ENCODE assay signal across 28 cellular contexts in the genomic region with DNA sequence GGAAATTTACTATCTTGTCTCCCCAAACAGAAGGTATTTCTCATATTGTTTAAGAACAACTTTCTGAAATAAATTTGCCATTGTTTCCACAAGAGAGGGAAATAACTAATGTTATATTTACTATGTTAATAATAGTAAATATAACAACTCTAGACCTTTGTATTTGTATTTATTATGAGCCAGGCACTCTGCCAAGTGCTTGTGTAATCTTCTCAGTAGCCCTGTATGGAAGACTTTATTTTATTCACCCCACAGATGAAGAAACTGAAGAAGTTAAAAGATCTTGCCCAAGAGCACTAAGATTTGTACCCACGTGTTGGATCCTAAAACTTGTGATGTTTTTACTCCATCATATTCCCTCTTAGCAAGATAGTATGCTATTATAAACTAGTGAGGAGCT. TPM values are rescaled to one million over a fixed set of nuclear protein-coding genes. Genes with fewer than 3 reads are reported as not detected.
DNase-seq lines count a peak whose midpoint lies in the region; ATAC-seq and TF ChIP-seq lines count a peak whose summit lies in the region.
"Had no signal": no experiment of that assay in that cellular context is flagged by ENCODE, and none has a peak within 500 bp of the region (broad histone marks: within the 10 kb centered on the region; RNA-seq: fewer than 3 reads in every experiment).

No MANE protein-coding gene starts in this region.

- no peaks in the 10 kb centered on the region for H3K9me3 ChIP-seq in KOPT-K1 (ENCODE audit: insufficient read depth, low read length, poor library complexity, severe bottlenecking)
- H3K9me3 ChIP-seq: BLaER1 treated with 17β-estradiol and CSF1 and Interleukin-3, amounts not matched to agents 10 nM and 100 nM; Caco-2; gastroesophageal sphincter; mucosa of descending colon had no signal

- CTCF ChIA-PET in activated CD8-positive, alpha-beta memory T cell treated with anti-CD3 and anti-CD28 coated beads, Interleukin-2, amount 10 ng/mL, durations not matched to agents 7 days and 5 days (lab: Charles Lee), result interaction anchor here (1.4 kb wide), 1 partner anchor 11 kb away, joined by 3 read pairs; no protein-coding TSS in a partner anchor

- ATAC-seq in activated CD8-positive, alpha-beta memory T cell treated with anti-CD3 and anti-CD28 coated beads, Interleukin-2, amount 10 ng/mL, durations not matched to agents 7 days and 5 days, result no peak
- ATAC-seq: gastroesophageal sphincter, mucosa of descending colon had no signal

- DNase-seq in COR-L47 (lab: John Stamatoyannopoulos, UW) (peak; percentile 17), cardiac fibroblast (ENCODE audit: low read depth in 2 of 2) (peak; percentile 51 to 55), iris pigment epithelial cell (ENCODE audit: low read depth) (peak; percentile 54), DMS114 treated with DMSO at 0.1 percent for 48 hours (lab: John Stamatoyannopoulos, UW; ENCODE audit: unreplicated experiment) (no peak), progenitor cell of endocrine pancreas (ENCODE audit: low spot score, unreplicated experiment) (no peak), Kasumi-1 (lab: John Stamatoyannopoulos, UW) (no peak)
- DNase-seq in activated CD8-positive, alpha-beta memory T cell treated with anti-CD3 and anti-CD28 coated beads, Interleukin-2, amount 10 ng/mL, durations not matched to agents 7 days and 5 days, result no peak
- DNase-seq: activated CD4-positive, alpha-beta T cell treated with anti-CD3 and anti-CD28 coated beads for 48 hours; activated T-cell treated with anti-CD3 and anti-CD28 coated beads for 4 hours; Caco-2; DMS79 treated with DMSO at 0.1 percent for 48 hours; effector CD4-positive, alpha-beta T cell; IMR-90; mucosa of descending colon; NCI-H1417 treated with DMSO at 0.1 percent for 48 hours; NCI-H2081; NCI-H345; SHP77 treated with DMSO at 0.1 percent for 48 hours; substantia nigra; T1000 had no signal

- H3K9me3 Mint-ChIP-seq in activated CD8-positive, alpha-beta memory T cell treated with anti-CD3 and anti-CD28 coated beads, Interleukin-2, amount 10 ng/mL, durations not matched to agents 7 days and 5 days (ENCODE audit: low read depth), result peaks cover 2% of the 10 kb centered on the region
- H3K9me3 Mint-ChIP-seq in progenitor cell of endocrine pancreas (ENCODE audit: low read depth), result no peaks in the 10 kb centered on the region
- H3K9me3 Mint-ChIP-seq: activated naive CD4-positive, alpha-beta T cell treated with anti-CD3 and anti-CD28 coated beads, Interleukin-2, amount 50 U/mL, for 24 hours; natural killer cell treated with Interleukin-12 subunit alpha and Interleukin-12 subunit beta and Interleukin-15 and Interleukin-18, amount 100 ng/mL, for 72 hours; stimulated activated effector memory CD8-positive, alpha-beta T cell treated with anti-CD3 and anti-CD28 coated beads, Interleukin-12 subunit alpha, Interleukin-12 subunit beta, amount 100 ng/mL, for 72 hours; type B pancreatic cell had no signal

- TF ChIP-seq CTCF in cardiac fibroblast (IDR thresholded peaks at IDR 0.05; ENCODE audit: low read depth, low read length) (no peak), progenitor cell of endocrine pancreas (IDR thresholded peaks at IDR 0.05; ENCODE audit: unreplicated experiment) (no peak)

- H3K36me3 ChIP-seq in KOPT-K1 (ENCODE audit: insufficient read depth, low read length), result no peaks in the 10 kb centered on the region
- H3K36me3 ChIP-seq: BLaER1 treated with 17β-estradiol and CSF1 and Interleukin-3, amounts not matched to agents 10 nM and 100 nM; gastroesophageal sphincter had no signal

- H3K4me3 ChIP-seq in cardiac fibroblast (replicated peaks in 1 of 2; ENCODE audit: low read depth in 2 of 2, low read length in 2 of 2), result no peak overlapping the region
- H3K4me3 ChIP-seq: BLaER1 treated with 17β-estradiol and CSF1 and Interleukin-3, amounts not matched to agents 10 nM and 100 nM; gastroesophageal sphincter; hepatocyte; mucosa of descending colon had no signal

- peaks cover 2% of the 10 kb centered on the region for H3K36me3 Mint-ChIP-seq in activated CD8-positive, alpha-beta memory T cell treated with anti-CD3 and anti-CD28 coated beads, Interleukin-2, amount 10 ng/mL, durations not matched to agents 7 days and 5 days
- no peaks in the 10 kb centered on the region for H3K36me3 Mint-ChIP-seq in progenitor cell of endocrine pancreas (ENCODE audit: insufficient read depth)
- H3K36me3 Mint-ChIP-seq: activated naive CD4-positive, alpha-beta T cell treated with anti-CD3 and anti-CD28 coated beads, Interleukin-2, amount 50 U/mL, for 24 hours; natural killer cell treated with Interleukin-12 subunit alpha and Interleukin-12 subunit beta and Interleukin-15 and Interleukin-18, amount 100 ng/mL, for 72 hours; stimulated activated effector memory CD8-positive, alpha-beta T cell treated with anti-CD3 and anti-CD28 coated beads, Interleukin-12 subunit alpha, Interleukin-12 subunit beta, amount 100 ng/mL, for 72 hours; type B pancreatic cell had no signal

- no peak overlapping the region for H3K4me3 Mint-ChIP-seq in activated CD8-positive, alpha-beta memory T cell treated with anti-CD3 and anti-CD28 coated beads, Interleukin-2, amount 10 ng/mL, durations not matched to agents 7 days and 5 days
- no peak overlapping the region for H3K4me3 Mint-ChIP-seq in progenitor cell of endocrine pancreas (ENCODE audit: low read depth)
- H3K4me3 Mint-ChIP-seq: activated naive CD4-positive, alpha-beta T cell treated with anti-CD3 and anti-CD28 coated beads, Interleukin-2, amount 50 U/mL, for 24 hours; natural killer cell treated with Interleukin-12 subunit alpha and Interleukin-12 subunit beta and Interleukin-15 and Interleukin-18, amount 100 ng/mL, for 72 hours; stimulated activated effector memory CD8-positive, alpha-beta T cell treated with anti-CD3 and anti-CD28 coated beads, Interleukin-12 subunit alpha, Interleukin-12 subunit beta, amount 100 ng/mL, for 72 hours; type B pancreatic cell had no signal

- H3K27ac Mint-ChIP-seq in activated CD8-positive, alpha-beta memory T cell treated with anti-CD3 and anti-CD28 coated beads, Interleukin-2, amount 10 ng/mL, durations not matched to agents 7 days and 5 days, result no peak overlapping the region
- no peak overlapping the region for H3K27ac Mint-ChIP-seq in progenitor cell of endocrine pancreas
- H3K27ac Mint-ChIP-seq: activated naive CD4-positive, alpha-beta T cell treated with anti-CD3 and anti-CD28 coated beads, Interleukin-2, amount 50 U/mL, for 24 hours; natural killer cell treated with Interleukin-12 subunit alpha and Interleukin-12 subunit beta and Interleukin-15 and Interleukin-18, amount 100 ng/mL, for 72 hours; stimulated activated effector memory CD8-positive, alpha-beta T cell treated with anti-CD3 and anti-CD28 coated beads, Interleukin-12 subunit alpha, Interleukin-12 subunit beta, amount 100 ng/mL, for 72 hours had no signal

- peaks cover 21% of the 10 kb centered on the region for H3K27me3 Mint-ChIP-seq in activated CD8-positive, alpha-beta memory T cell treated with anti-CD3 and anti-CD28 coated beads, Interleukin-2, amount 10 ng/mL, durations not matched to agents 7 days and 5 days
- H3K27me3 Mint-ChIP-seq in progenitor cell of endocrine pancreas, result peaks cover 2% of the 10 kb centered on the region

- H3K4me1 Mint-ChIP-seq in activated CD8-positive, alpha-beta memory T cell treated with anti-CD3 and anti-CD28 coated beads, Interleukin-2, amount 10 ng/mL, durations not matched to agents 7 days and 5 days, result peaks cover 11% of the 10 kb centered on the region
- peaks cover 1% of the 10 kb centered on the region for H3K4me1 Mint-ChIP-seq in progenitor cell of endocrine pancreas (ENCODE audit: low read depth)

- peak overlapping the region; percentile 74 for H3K27ac ChIP-seq in KOPT-K1 (ENCODE audit: low read depth, low read length, poor library complexity, severe bottlenecking)
- H3K27ac ChIP-seq: BLaER1 treated with 17β-estradiol and CSF1 and Interleukin-3, amounts not matched to agents 10 nM and 100 nM; gastroesophageal sphincter; hepatocyte had no signal

RNA-seq across cellular contexts. Expression of a gene that starts 12.0 kb away (rescaled TPM):
- total RNA-seq in activated CD8-positive, alpha-beta memory T cell treated with anti-CD3 and anti-CD28 coated beads, Interleukin-2, amount 10 ng/mL, durations not matched to agents 7 days and 5 days, result 10 to 100 TPM in 1 of 2 experiments, 1 to 10 TPM in 1; 7.5 to 13.8 TPM
- total RNA-seq in progenitor cell of endocrine pancreas, result 1.4 and 2.6 TPM in 2 replicates

Comparison
In these comparisons a context has a peak if more than half of its experiments do, and no peak if none do; other contexts are left out.
1. DNase-seq: peak in COR-L47 (single experiment), cardiac fibroblast (2 of 2) and iris pigment epithelial cell (single experiment); none in activated CD8-positive, alpha-beta memory T cell treated with anti-CD3 and anti-CD28 coated beads, Interleukin-2, amount 10 ng/mL, durations not matched to agents 7 days and 5 days (single experiment), DMS114 treated with DMSO at 0.1 percent for 48 hours (single experiment), progenitor cell of endocrine pancreas (single experiment) and Kasumi-1 (0 of 2).